Comparison of ENCODE assay signal across 8 cellular contexts in genomic region chr1:85200367-85200869, GRCh38. TPM values are rescaled to one million over a fixed set of nuclear protein-coding genes. Genes with fewer than 3 reads are reported as not detected.
DNase-seq lines count a peak whose midpoint lies in the region; ATAC-seq, FAIRE-seq and TF ChIP-seq lines count a peak whose summit lies in the region.

No MANE protein-coding gene starts in this region.

- DNase-seq in A172 (ENCODE audit: low spot score) (peak; percentile 0), RCC 7860 (ENCODE audit: low spot score) (peak; percentile 8), adrenal gland (peak in 6 of 7 donors; percentile 29 to 57 (median 44)), epidermal melanocyte (ENCODE audit: insufficient read length, low spot score) (no peak)
- DNase-seq in stimulated activated CD4-positive, alpha-beta T cell treated with anti-CD3 and anti-CD28 coated beads, Interleukin-12 subunit alpha, Interleukin-12 subunit beta, amount 100 ng/mL, for 4 hours: peak; percentile 38

- H3K27me3 ChIP-seq in adrenal gland (no peaks in the 10 kb centered on the region), iPS-18a (ENCODE audit: control insufficient read depth, insufficient read depth, low read length) (peaks cover 15% of the 10 kb centered on the region)

- H3K36me3 ChIP-seq in adrenal gland (replicated peaks in 1 of 2) (no peaks in the 10 kb centered on the region), iPS-18a (ENCODE audit: control insufficient read depth, low read depth, low read length) (no peaks in the 10 kb centered on the region)

- H3K4me1 ChIP-seq in adrenal gland (replicated peaks in 1 of 2) (peaks cover 9 to 17% of the 10 kb centered on the region in 2 donors), iPS-18a (ENCODE audit: control insufficient read depth, low read depth, low read length) (peaks cover 20% of the 10 kb centered on the region)

- peak overlapping the region; percentile 83 for H3K9ac ChIP-seq in iPS-18a (ENCODE audit: low read length)

- no peak for TF ChIP-seq CTCF in adrenal gland (IDR thresholded peaks at IDR 0.05)

- intact Hi-C loops in adrenal gland (cut with DNase I): loop anchor here in 1 of 2 donors (5.0 kb wide), 1 partner anchor 57 kb away; the partner anchor contains the start of gene C1orf52

- H3K27ac ChIP-seq in adrenal gland (peak overlapping the region in 4 of 5 donors; percentile 88 to 93 (median 92)), iPS-18a (ENCODE audit: low read length) (no peak overlapping the region)

- no peak for FAIRE-seq in RCC 7860 (lab: Jason Lieb, UNC)

- no peak for TF ChIP-seq POLR2A in adrenal gland (IDR thresholded peaks at IDR 0.05)

- WGBS in adrenal gland, 4 donors: 0 to 10% (median 0%) methylated on average over 2 to 45 of the region's 45 CpGs

- H3K9me3 ChIP-seq in adrenal gland (replicated peaks in 1 of 3): no peaks in the 10 kb centered on the region
- H3K9me3 ChIP-seq in iPS-18a (ENCODE audit: control insufficient read depth, low read depth, low read length): no peaks in the 10 kb centered on the region

- peak overlapping the region; percentile 63 to 88 (median 70) for H3K4me3 ChIP-seq in adrenal gland
- peak overlapping the region; percentile 89 for H3K4me3 ChIP-seq in iPS-18a (ENCODE audit: low read length)

- peak; percentile 42 for ATAC-seq in GM18867 (IDR thresholded peaks at IDR 0.05; ENCODE audit: unreplicated experiment)
- peak; percentile 34 for ATAC-seq in HG03066 (IDR thresholded peaks at IDR 0.05; ENCODE audit: low read depth, unreplicated experiment)

RNA-seq across cellular contexts. Expression of gene SYDE2, which starts 0.4 kb away (rescaled TPM):
- total RNA-seq in A172 (2014; rRNA removed; shearing (Covaris generic)): 2.9 and 4.2 TPM in 2 replicates
- 1 to 10 TPM; 3.2 to 6.3 (median 4.6) TPM for total RNA-seq in adrenal gland
- 1 to 10 TPM in 1 of 3 donors, under 1 TPM in 2; 0.40 to 1.5 (median 0.48) TPM for polyA plus RNA-seq in adrenal gland

RNA-seq across cellular contexts. Expression of gene C1orf52, which starts 59.0 kb away (rescaled TPM):
- total RNA-seq in A172 (2014; rRNA removed; shearing (Covaris generic)): 13.0 and 19.7 TPM in 2 replicates
- 10 to 100 TPM in 7 of 8 donors, 1 to 10 TPM in 1; 6.5 to 21.0 (median 17.8) TPM for total RNA-seq in adrenal gland
- polyA plus RNA-seq in adrenal gland: 10 to 100 TPM; 18.0 to 29.1 (median 22.8) TPM
